8 cellular contexts compared by ENCODE assay signal in genomic region chr4:119212251-119212963, GRCh38. TPM values are rescaled to one million over a fixed set of nuclear protein-coding genes. Genes with fewer than 3 reads are reported as not detected.
DNase-seq lines count a peak whose midpoint lies in the region; ATAC-seq and TF ChIP-seq lines count a peak whose summit lies in the region.

TSS of gene USP53 (plus strand) at chr4:119212713. CDS start at chr4:119239760, 27,047 bp downstream.

- DNase-seq in BE2C (peak; percentile 99), NCI-H69 (lab: John Stamatoyannopoulos, UW) (peak; percentile 98), coronary artery (ENCODE audit: low spot score) (peak; percentile 99), kidney tubule cell (ENCODE audit: low spot score) (peak; percentile 99)
- peak; percentile 98 for DNase-seq in activated CD4-positive, alpha-beta T cell treated with anti-CD3 and anti-CD28 coated beads, Interleukin-2, amount 50 U/mL, for 1 hour
- DNase-seq in stimulated activated CD4-positive, alpha-beta T cell treated with anti-CD3 and anti-CD28 coated beads, Interleukin-1b, Interleukin-23, amount 100 ng/mL, for 1 hour (ENCODE audit: low read depth in 2 of 2): peak; percentile 95 to 98

- peak within 1 kb of the TSS; percentile 91 to 99 for H3K27ac ChIP-seq in coronary artery

- H3K9me3 ChIP-seq in BE2C: no peaks in the 10 kb centered on the region

- H3K27me3 ChIP-seq in BE2C: no peaks in the 10 kb centered on the region

- no peaks in the 10 kb centered on the region for H3K4me1 ChIP-seq in BE2C

- TF ChIP-seq CTCF in BE2C (IDR thresholded peaks at IDR 0.05; ENCODE audit: low read depth, low read length): no peak
- no peak for TF ChIP-seq CTCF in coronary artery (IDR thresholded peaks at IDR 0.05)

- H3K4me3 ChIP-seq in BE2C (ENCODE audit: low read depth, low read length) (peak within 1 kb of the TSS; percentile 64), coronary artery (peak within 1 kb of the TSS; percentile 95)

- H3K36me3 ChIP-seq in BE2C: no peaks in the 10 kb centered on the region

- ATAC-seq in GM19328 (IDR thresholded peaks at IDR 0.05; ENCODE audit: unreplicated experiment) (peak; percentile 94), HG03469 (IDR thresholded peaks at IDR 0.05; ENCODE audit: unreplicated experiment) (peak; percentile 85)

RNA-seq across cellular contexts. Expression of gene USP53, which starts in this region (rescaled TPM):
- 3.4 TPM for polyA plus RNA-seq in BE2C (2012; ENCODE audit: insufficient read depth, insufficient read length, low read depth)

Comparison
In these comparisons a context has a peak if more than half of its experiments do, and no peak if none do; other contexts are left out.
1. Peak in every context shown above with its lines: DNase-seq, ATAC-seq, H3K4me3 ChIP-seq and H3K27ac ChIP-seq.